ENCODE assay signal across 3 cellular contexts in the genomic region with DNA sequence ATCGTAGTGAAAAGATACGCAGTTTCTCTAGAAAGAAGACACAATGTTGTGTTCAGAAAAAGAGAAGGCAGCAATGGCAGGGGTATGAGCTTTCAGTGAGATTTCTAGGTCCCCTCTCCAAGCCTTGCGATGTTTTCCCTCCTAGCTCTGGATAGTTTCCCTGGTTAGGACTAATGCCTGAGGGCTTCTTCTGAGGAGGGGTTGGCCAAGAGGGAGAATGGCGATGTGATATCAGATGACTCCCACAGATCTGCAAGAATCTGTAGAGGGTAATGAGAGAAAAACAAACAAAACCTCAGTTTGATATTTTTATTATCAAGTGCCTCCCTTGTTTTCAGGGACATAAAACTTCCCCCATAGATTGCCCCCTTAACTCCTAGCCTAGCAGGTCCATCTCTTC.
TF ChIP-seq lines count a peak whose summit lies in the region.

No MANE protein-coding gene starts in this region.

TF ChIP-seq in liver, 16 proteins besides CTCF, POLR2A, EP300 and RAD21:
- TF ChIP-seq FOXA1 (IDR thresholded peaks at IDR 0.05), result no peak
- no peak for TF ChIP-seq SP1 (IDR thresholded peaks at IDR 0.05)
- TF ChIP-seq NR2F2 (IDR thresholded peaks at IDR 0.05), result no peak
- no peak for TF ChIP-seq GABPA (IDR thresholded peaks at IDR 0.05 in 1 of 2, conservative IDR thresholded peaks at IDR 0.05 in 1 of 2)
- TF ChIP-seq, protein P1, sequence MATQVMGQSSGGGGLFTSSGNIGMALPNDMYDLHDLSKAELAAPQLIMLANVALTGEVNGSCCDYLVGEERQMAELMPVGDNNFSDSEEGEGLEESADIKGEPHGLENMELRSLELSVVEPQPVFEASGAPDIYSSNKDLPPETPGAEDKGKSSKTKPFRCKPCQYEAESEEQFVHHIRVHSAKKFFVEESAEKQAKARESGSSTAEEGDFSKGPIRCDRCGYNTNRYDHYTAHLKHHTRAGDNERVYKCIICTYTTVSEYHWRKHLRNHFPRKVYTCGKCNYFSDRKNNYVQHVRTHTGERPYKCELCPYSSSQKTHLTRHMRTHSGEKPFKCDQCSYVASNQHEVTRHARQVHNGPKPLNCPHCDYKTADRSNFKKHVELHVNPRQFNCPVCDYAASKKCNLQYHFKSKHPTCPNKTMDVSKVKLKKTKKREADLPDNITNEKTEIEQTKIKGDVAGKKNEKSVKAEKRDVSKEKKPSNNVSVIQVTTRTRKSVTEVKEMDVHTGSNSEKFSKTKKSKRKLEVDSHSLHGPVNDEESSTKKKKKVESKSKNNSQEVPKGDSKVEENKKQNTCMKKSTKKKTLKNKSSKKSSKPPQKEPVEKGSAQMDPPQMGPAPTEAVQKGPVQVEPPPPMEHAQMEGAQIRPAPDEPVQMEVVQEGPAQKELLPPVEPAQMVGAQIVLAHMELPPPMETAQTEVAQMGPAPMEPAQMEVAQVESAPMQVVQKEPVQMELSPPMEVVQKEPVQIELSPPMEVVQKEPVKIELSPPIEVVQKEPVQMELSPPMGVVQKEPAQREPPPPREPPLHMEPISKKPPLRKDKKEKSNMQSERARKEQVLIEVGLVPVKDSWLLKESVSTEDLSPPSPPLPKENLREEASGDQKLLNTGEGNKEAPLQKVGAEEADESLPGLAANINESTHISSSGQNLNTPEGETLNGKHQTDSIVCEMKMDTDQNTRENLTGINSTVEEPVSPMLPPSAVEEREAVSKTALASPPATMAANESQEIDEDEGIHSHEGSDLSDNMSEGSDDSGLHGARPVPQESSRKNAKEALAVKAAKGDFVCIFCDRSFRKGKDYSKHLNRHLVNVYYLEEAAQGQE (IDR thresholded peaks at IDR 0.05), result no peak
- TF ChIP-seq, protein P2, sequence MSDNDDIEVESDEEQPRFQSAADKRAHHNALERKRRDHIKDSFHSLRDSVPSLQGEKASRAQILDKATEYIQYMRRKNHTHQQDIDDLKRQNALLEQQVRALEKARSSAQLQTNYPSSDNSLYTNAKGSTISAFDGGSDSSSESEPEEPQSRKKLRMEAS (IDR thresholded peaks at IDR 0.05), result no peak
- TF ChIP-seq, protein P3, sequence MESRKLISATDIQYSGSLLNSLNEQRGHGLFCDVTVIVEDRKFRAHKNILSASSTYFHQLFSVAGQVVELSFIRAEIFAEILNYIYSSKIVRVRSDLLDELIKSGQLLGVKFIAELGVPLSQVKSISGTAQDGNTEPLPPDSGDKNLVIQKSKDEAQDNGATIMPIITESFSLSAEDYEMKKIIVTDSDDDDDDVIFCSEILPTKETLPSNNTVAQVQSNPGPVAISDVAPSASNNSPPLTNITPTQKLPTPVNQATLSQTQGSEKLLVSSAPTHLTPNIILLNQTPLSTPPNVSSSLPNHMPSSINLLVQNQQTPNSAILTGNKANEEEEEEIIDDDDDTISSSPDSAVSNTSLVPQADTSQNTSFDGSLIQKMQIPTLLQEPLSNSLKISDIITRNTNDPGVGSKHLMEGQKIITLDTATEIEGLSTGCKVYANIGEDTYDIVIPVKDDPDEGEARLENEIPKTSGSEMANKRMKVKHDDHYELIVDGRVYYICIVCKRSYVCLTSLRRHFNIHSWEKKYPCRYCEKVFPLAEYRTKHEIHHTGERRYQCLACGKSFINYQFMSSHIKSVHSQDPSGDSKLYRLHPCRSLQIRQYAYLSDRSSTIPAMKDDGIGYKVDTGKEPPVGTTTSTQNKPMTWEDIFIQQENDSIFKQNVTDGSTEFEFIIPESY (IDR thresholded peaks at IDR 0.05), result no peak

TF ChIP-seq in HepG2, 621 proteins besides CTCF, POLR2A, EP300 and RAD21:
- TF ChIP-seq GATAD1 (CRISPR knock-in tag; IDR thresholded peaks at IDR 0.05) (no peak), ELF3 (CRISPR knock-in tag; IDR thresholded peaks at IDR 0.05) (no peak), ZSCAN29 (CRISPR knock-in tag; conservative IDR thresholded peaks at IDR 0.05) (no peak), KLF12 (CRISPR knock-in tag; IDR thresholded peaks at IDR 0.05; ENCODE audit: borderline replicate concordance) (no peak), FLYWCH1 (CRISPR knock-in tag; IDR thresholded peaks at IDR 0.05) (no peak), MTA3 (CRISPR knock-in tag; IDR thresholded peaks at IDR 0.05) (no peak), FOXC1 (CRISPR knock-in tag; IDR thresholded peaks at IDR 0.05; ENCODE audit: borderline replicate concordance) (no peak), HCFC1 (IDR thresholded peaks at IDR 0.05; ENCODE audit: low read depth, low read length) (no peak), TBX2 (CRISPR knock-in tag; IDR thresholded peaks at IDR 0.05; ENCODE audit: borderline replicate concordance) (no peak), ZNF7 (CRISPR knock-in tag; IDR thresholded peaks at IDR 0.05) (no peak), ZNF674 (CRISPR knock-in tag; IDR thresholded peaks at IDR 0.05; ENCODE audit: low read depth) (no peak), JUNB (CRISPR knock-in tag; IDR thresholded peaks at IDR 0.05; ENCODE audit: borderline replicate concordance) (no peak), ZNF777 (CRISPR knock-in tag; IDR thresholded peaks at IDR 0.05) (no peak)
- TF ChIP-seq, protein P4, sequence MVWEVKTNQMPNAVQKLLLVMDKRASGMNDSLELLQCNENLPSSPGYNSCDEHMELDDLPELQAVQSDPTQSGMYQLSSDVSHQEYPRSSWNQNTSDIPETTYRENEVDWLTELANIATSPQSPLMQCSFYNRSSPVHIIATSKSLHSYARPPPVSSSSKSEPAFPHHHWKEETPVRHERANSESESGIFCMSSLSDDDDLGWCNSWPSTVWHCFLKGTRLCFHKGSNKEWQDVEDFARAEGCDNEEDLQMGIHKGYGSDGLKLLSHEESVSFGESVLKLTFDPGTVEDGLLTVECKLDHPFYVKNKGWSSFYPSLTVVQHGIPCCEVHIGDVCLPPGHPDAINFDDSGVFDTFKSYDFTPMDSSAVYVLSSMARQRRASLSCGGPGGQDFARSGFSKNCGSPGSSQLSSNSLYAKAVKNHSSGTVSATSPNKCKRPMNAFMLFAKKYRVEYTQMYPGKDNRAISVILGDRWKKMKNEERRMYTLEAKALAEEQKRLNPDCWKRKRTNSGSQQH (CRISPR knock-in tag; IDR thresholded peaks at IDR 0.05; ENCODE audit: low read depth), result no peak
- TF ChIP-seq, protein P5, sequence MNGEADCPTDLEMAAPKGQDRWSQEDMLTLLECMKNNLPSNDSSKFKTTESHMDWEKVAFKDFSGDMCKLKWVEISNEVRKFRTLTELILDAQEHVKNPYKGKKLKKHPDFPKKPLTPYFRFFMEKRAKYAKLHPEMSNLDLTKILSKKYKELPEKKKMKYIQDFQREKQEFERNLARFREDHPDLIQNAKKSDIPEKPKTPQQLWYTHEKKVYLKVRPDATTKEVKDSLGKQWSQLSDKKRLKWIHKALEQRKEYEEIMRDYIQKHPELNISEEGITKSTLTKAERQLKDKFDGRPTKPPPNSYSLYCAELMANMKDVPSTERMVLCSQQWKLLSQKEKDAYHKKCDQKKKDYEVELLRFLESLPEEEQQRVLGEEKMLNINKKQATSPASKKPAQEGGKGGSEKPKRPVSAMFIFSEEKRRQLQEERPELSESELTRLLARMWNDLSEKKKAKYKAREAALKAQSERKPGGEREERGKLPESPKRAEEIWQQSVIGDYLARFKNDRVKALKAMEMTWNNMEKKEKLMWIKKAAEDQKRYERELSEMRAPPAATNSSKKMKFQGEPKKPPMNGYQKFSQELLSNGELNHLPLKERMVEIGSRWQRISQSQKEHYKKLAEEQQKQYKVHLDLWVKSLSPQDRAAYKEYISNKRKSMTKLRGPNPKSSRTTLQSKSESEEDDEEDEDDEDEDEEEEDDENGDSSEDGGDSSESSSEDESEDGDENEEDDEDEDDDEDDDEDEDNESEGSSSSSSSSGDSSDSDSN (CRISPR knock-in tag; IDR thresholded peaks at IDR 0.05), result no peak

TF ChIP-seq in GM12878, 131 proteins besides CTCF, POLR2A, EP300 and RAD21:
- TF ChIP-seq MYC (IDR thresholded peaks at IDR 0.05; ENCODE audit: insufficient read depth, insufficient read length, insufficient replicate concordance, low read length, severe bottlenecking), result no peak
- 0 out of 2 replicates have a peak, but pooled peaks have one; percentile 23 for TF ChIP-seq FOXM1 (IDR thresholded peaks at IDR 0.05; ENCODE audit: low read depth, low read length)
- TF ChIP-seq KLF5 (IDR thresholded peaks at IDR 0.05; ENCODE audit: partially characterized antibody), result no peak
- no peak for TF ChIP-seq TCF7 (IDR thresholded peaks at IDR 0.05; ENCODE audit: borderline replicate concordance)
- TF ChIP-seq, protein P6, sequence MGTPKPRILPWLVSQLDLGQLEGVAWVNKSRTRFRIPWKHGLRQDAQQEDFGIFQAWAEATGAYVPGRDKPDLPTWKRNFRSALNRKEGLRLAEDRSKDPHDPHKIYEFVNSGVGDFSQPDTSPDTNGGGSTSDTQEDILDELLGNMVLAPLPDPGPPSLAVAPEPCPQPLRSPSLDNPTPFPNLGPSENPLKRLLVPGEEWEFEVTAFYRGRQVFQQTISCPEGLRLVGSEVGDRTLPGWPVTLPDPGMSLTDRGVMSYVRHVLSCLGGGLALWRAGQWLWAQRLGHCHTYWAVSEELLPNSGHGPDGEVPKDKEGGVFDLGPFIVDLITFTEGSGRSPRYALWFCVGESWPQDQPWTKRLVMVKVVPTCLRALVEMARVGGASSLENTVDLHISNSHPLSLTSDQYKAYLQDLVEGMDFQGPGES (IDR thresholded peaks at IDR 0.05), result no peak
- no peak for TF ChIP-seq ZNF207 (IDR thresholded peaks at IDR 0.05; ENCODE audit: borderline replicate concordance)
- TF ChIP-seq, protein P7, sequence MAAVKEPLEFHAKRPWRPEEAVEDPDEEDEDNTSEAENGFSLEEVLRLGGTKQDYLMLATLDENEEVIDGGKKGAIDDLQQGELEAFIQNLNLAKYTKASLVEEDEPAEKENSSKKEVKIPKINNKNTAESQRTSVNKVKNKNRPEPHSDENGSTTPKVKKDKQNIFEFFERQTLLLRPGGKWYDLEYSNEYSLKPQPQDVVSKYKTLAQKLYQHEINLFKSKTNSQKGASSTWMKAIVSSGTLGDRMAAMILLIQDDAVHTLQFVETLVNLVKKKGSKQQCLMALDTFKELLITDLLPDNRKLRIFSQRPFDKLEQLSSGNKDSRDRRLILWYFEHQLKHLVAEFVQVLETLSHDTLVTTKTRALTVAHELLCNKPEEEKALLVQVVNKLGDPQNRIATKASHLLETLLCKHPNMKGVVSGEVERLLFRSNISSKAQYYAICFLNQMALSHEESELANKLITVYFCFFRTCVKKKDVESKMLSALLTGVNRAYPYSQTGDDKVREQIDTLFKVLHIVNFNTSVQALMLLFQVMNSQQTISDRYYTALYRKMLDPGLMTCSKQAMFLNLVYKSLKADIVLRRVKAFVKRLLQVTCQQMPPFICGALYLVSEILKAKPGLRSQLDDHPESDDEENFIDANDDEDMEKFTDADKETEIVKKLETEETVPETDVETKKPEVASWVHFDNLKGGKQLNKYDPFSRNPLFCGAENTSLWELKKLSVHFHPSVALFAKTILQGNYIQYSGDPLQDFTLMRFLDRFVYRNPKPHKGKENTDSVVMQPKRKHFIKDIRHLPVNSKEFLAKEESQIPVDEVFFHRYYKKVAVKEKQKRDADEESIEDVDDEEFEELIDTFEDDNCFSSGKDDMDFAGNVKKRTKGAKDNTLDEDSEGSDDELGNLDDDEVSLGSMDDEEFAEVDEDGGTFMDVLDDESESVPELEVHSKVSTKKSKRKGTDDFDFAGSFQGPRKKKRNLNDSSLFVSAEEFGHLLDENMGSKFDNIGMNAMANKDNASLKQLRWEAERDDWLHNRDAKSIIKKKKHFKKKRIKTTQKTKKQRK (IDR thresholded peaks at IDR 0.05; ENCODE audit: low read depth, low read length), result no peak
- no peak for TF ChIP-seq NBN (IDR thresholded peaks at IDR 0.05)
- TF ChIP-seq, protein P8, sequence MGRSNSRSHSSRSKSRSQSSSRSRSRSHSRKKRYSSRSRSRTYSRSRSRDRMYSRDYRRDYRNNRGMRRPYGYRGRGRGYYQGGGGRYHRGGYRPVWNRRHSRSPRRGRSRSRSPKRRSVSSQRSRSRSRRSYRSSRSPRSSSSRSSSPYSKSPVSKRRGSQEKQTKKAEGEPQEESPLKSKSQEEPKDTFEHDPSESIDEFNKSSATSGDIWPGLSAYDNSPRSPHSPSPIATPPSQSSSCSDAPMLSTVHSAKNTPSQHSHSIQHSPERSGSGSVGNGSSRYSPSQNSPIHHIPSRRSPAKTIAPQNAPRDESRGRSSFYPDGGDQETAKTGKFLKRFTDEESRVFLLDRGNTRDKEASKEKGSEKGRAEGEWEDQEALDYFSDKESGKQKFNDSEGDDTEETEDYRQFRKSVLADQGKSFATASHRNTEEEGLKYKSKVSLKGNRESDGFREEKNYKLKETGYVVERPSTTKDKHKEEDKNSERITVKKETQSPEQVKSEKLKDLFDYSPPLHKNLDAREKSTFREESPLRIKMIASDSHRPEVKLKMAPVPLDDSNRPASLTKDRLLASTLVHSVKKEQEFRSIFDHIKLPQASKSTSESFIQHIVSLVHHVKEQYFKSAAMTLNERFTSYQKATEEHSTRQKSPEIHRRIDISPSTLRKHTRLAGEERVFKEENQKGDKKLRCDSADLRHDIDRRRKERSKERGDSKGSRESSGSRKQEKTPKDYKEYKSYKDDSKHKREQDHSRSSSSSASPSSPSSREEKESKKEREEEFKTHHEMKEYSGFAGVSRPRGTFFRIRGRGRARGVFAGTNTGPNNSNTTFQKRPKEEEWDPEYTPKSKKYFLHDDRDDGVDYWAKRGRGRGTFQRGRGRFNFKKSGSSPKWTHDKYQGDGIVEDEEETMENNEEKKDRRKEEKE (IDR thresholded peaks at IDR 0.05), result no peak
